ENCODE assay signal across 11 cellular contexts in the genomic region with DNA sequence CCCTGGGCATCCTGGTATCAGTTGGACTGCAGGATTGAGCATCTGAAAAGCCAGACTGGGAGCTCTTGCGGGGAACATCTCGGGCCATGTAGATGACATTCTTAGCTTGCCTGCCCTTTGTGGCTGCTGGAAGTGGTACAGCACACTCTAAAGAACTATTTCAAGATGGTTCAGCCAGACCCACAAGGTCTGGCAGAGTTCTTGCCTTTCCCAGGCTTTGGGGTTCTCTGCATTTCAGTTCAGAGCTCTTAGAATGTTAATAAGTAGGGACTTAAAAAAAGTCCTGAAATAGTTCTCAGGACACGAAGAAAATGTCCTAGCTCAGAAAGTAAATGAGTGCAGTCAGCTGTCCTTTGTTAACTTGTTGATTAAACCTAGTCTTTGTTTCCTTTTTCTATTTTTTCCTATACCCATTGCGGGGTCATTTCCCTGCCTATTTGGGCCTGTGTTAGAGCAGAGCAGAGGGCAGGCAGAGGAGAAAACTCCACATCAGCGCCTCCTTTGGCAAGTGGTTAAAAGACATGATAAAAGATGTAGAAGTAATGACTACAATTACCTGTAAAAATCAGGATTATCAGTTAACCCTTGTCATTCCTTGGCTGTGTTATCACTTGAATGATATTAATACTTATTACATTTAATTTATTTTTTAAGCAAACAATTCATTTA.
A peak's percentile ranks its signal among the peaks of the same experiment; 100 is the strongest.
DNase-seq lines count a peak whose midpoint lies in the region; FAIRE-seq and TF ChIP-seq lines count a peak whose summit lies in the region.
"Had no signal": no experiment of that assay in that cellular context is flagged by ENCODE, and none has a peak within 500 bp of the region (broad histone marks: within the 10 kb centered on the region; RNA-seq: fewer than 3 reads in every experiment).

No MANE protein-coding gene starts in this region.

- H3K9me2 ChIP-seq in MM.1S (replicated peaks; ENCODE audit: insufficient read depth, low read length) (no peaks in the 10 kb centered on the region), neural cell (ENCODE audit: insufficient read depth, low read length) (no peaks in the 10 kb centered on the region)

- H3K36me3 Mint-ChIP-seq in CD4-positive, alpha-beta memory T cell = no peaks in the 10 kb centered on the region

- H3F3A ChIP-seq in MM.1S (ENCODE audit: insufficient read depth, low read length) (no peaks in the 10 kb centered on the region), neural cell (ENCODE audit: insufficient read depth, low read length, poor library complexity, severe bottlenecking) (peaks cover 3% of the 10 kb centered on the region)

- H4K20me1 ChIP-seq in MM.1S (ENCODE audit: insufficient read depth, low read length) = no peaks in the 10 kb centered on the region
- no peaks in the 10 kb centered on the region for H4K20me1 ChIP-seq in neural cell (ENCODE audit: insufficient read depth)

- FAIRE-seq in GM19239 (lab: Jason Lieb, UNC) = no peak

- H3K4me1 Mint-ChIP-seq in CD4-positive, alpha-beta memory T cell = peaks cover 0 to 11% (median 2%) of the 10 kb centered on the region in 4 donors

- CTCF ChIA-PET in CD4-positive, alpha-beta memory T cell (lab: Charles Lee; ENCODE audit: partially characterized antibody) = interaction anchor here (0.9 to 1.6 kb wide), 4 partner anchors 9 to 47 kb away, joined by 3 to 4 read pairs (median 3); no protein-coding TSS in a partner anchor

- H3K4me1 ChIP-seq in MM.1S (ENCODE audit: low read length) = no peaks in the 10 kb centered on the region
- peaks cover 9% of the 10 kb centered on the region for H3K4me1 ChIP-seq in CD4-positive, alpha-beta memory T cell (ENCODE audit: insufficient read depth, low read length)

- no peaks in the 10 kb centered on the region for H3K79me2 ChIP-seq in MM.1S (ENCODE audit: low read length)
- no peaks in the 10 kb centered on the region for H3K79me2 ChIP-seq in neural cell (replicated peaks; ENCODE audit: insufficient read depth, low read length)

- H3K27me3 ChIP-seq in MM.1S (replicated peaks; ENCODE audit: insufficient read depth, low read length) = no peaks in the 10 kb centered on the region
- no peaks in the 10 kb centered on the region for H3K27me3 ChIP-seq in neural cell (ENCODE audit: insufficient read depth, low read depth, low read length)
- H3K27me3 ChIP-seq in CD4-positive, alpha-beta memory T cell (ENCODE audit: insufficient read depth, low read length) = peaks cover 6% of the 10 kb centered on the region

- TF ChIP-seq CTCF in MM.1S (IDR thresholded peaks at IDR 0.05; ENCODE audit: low read length) (0 out of 2 replicates have a peak, but pooled peaks have one; percentile 18), neural cell (IDR thresholded peaks at IDR 0.05; ENCODE audit: poor library complexity, severe bottlenecking) (peak; percentile 38)

- peak; percentile 26 for TF ChIP-seq RAD21 in neural cell (conservative IDR thresholded peaks at IDR 0.05)

- H3K36me3 ChIP-seq in MM.1S (replicated peaks; ENCODE audit: insufficient read depth, low read length) = no peaks in the 10 kb centered on the region
- H3K36me3 ChIP-seq in neural cell (ENCODE audit: insufficient read depth, low read length) = no peaks in the 10 kb centered on the region
- H3K36me3 ChIP-seq in CD4-positive, alpha-beta memory T cell (ENCODE audit: insufficient read depth, low read length) = no peaks in the 10 kb centered on the region

- no peak for TF ChIP-seq EP300 in neural cell (conservative IDR thresholded peaks at IDR 0.05; ENCODE audit: poor library complexity, severe bottlenecking)

- H2AFZ ChIP-seq in MM.1S (ENCODE audit: low read length) = no peak overlapping the region
- H2AFZ ChIP-seq in neural cell (ENCODE audit: low read depth, low read length) = no peak overlapping the region

- H3K4me3 Mint-ChIP-seq in CD4-positive, alpha-beta memory T cell = no peak overlapping the region
- H3K4me3 Mint-ChIP-seq: effector memory CD8-positive, alpha-beta T cell had no signal

- H3K9me3 Mint-ChIP-seq in CD4-positive, alpha-beta memory T cell = peaks cover 0 to 3% (median 0%) of the 10 kb centered on the region in 8 donors
- H3K9me3 Mint-ChIP-seq: effector memory CD8-positive, alpha-beta T cell had no signal

- H3K27me3 Mint-ChIP-seq in CD4-positive, alpha-beta memory T cell = peaks cover 20 to 28% of the 10 kb centered on the region in 2 donors

- H3K4me2 ChIP-seq in MM.1S (ENCODE audit: low read depth, low read length) = no peak overlapping the region
- no peak overlapping the region for H3K4me2 ChIP-seq in neural cell (ENCODE audit: low read length)

- H3K9ac ChIP-seq in MM.1S (ENCODE audit: low read length) (no peak overlapping the region), neural cell (ENCODE audit: low read length) (no peak overlapping the region)

- POLR2A ChIA-PET in CD4-positive, alpha-beta memory T cell (lab: Charles Lee; ENCODE audit: partially characterized antibody) = no interaction called here

- H3K27ac ChIP-seq in MM.1S (ENCODE audit: low read length) (no peak overlapping the region), neural cell (ENCODE audit: low read length) (no peak overlapping the region)
- H3K27ac ChIP-seq in CD4-positive, alpha-beta memory T cell (ENCODE audit: low read depth, low read length) = no peak overlapping the region

- H3K27ac Mint-ChIP-seq in CD4-positive, alpha-beta memory T cell = no peak overlapping the region
- H3K27ac Mint-ChIP-seq: effector memory CD8-positive, alpha-beta T cell had no signal

- intact Hi-C loops in CD4-positive, alpha-beta memory T cell (cut with micrococcal nuclease) = no loop called here

- DNase-seq in ELR (ENCODE audit: low read depth) = peak; percentile 35
- no peak for DNase-seq in MM.1S
- DNase-seq in dermis blood vessel endothelial cell = peak; percentile 55
- no peak for DNase-seq in COLO668 (lab: John Stamatoyannopoulos, UW; ENCODE audit: unreplicated experiment)
- DNase-seq in GM19239 (ENCODE audit: insufficient read length, low spot score) = no peak
- no peak for DNase-seq in NCI-H2107 treated with DMSO at 0.1 percent for 48 hours (lab: John Stamatoyannopoulos, UW; ENCODE audit: unreplicated experiment)
- no peak for DNase-seq in CD4-positive, alpha-beta memory T cell
- DNase-seq: effector memory CD8-positive, alpha-beta T cell; NCI-H2171; stimulated activated CD4-positive, alpha-beta T cell treated with anti-CD3 and anti-CD28 coated beads, Interleukin-12 subunit alpha, Interleukin-12 subunit beta, amount 100 ng/mL, for 4 hours had no signal

- H3K4me3 ChIP-seq in MM.1S (ENCODE audit: low read length) = no peak overlapping the region
- no peak overlapping the region for H3K4me3 ChIP-seq in neural cell (ENCODE audit: low read length)
- no peak overlapping the region for H3K4me3 ChIP-seq in CD4-positive, alpha-beta memory T cell (ENCODE audit: low read length in 2 of 2)

- H3K9me3 ChIP-seq in MM.1S (replicated peaks; ENCODE audit: insufficient read depth, low read length) = no peaks in the 10 kb centered on the region
- H3K9me3 ChIP-seq in neural cell (ENCODE audit: low read length) = no peaks in the 10 kb centered on the region
- no peaks in the 10 kb centered on the region for H3K9me3 ChIP-seq in CD4-positive, alpha-beta memory T cell (ENCODE audit: control insufficient read depth in 1 of 2, low read length in 2 of 2)

TF ChIP-seq in neural cell, 6 proteins besides CTCF, POLR2A, EP300 and RAD21:
- TF ChIP-seq EZH2 (IDR thresholded peaks at IDR 0.05; ENCODE audit: borderline replicate concordance, insufficient read depth, low read length, poor library complexity, severe bottlenecking) (no peak), TAF1 (IDR thresholded peaks at IDR 0.05; ENCODE audit: low read depth) (no peak), SMC3 (conservative IDR thresholded peaks at IDR 0.05; ENCODE audit: poor library complexity) (no peak), POLR2AphosphoS5 (IDR thresholded peaks at IDR 0.05) (no peak), MXI1 (conservative IDR thresholded peaks at IDR 0.05; ENCODE audit: poor library complexity, severe bottlenecking) (no peak)
- TF ChIP-seq, protein P1, sequence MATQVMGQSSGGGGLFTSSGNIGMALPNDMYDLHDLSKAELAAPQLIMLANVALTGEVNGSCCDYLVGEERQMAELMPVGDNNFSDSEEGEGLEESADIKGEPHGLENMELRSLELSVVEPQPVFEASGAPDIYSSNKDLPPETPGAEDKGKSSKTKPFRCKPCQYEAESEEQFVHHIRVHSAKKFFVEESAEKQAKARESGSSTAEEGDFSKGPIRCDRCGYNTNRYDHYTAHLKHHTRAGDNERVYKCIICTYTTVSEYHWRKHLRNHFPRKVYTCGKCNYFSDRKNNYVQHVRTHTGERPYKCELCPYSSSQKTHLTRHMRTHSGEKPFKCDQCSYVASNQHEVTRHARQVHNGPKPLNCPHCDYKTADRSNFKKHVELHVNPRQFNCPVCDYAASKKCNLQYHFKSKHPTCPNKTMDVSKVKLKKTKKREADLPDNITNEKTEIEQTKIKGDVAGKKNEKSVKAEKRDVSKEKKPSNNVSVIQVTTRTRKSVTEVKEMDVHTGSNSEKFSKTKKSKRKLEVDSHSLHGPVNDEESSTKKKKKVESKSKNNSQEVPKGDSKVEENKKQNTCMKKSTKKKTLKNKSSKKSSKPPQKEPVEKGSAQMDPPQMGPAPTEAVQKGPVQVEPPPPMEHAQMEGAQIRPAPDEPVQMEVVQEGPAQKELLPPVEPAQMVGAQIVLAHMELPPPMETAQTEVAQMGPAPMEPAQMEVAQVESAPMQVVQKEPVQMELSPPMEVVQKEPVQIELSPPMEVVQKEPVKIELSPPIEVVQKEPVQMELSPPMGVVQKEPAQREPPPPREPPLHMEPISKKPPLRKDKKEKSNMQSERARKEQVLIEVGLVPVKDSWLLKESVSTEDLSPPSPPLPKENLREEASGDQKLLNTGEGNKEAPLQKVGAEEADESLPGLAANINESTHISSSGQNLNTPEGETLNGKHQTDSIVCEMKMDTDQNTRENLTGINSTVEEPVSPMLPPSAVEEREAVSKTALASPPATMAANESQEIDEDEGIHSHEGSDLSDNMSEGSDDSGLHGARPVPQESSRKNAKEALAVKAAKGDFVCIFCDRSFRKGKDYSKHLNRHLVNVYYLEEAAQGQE (IDR thresholded peaks at IDR 0.05; ENCODE audit: borderline replicate concordance) = no peak

Comparison
In these comparisons a context has a peak if more than half of its experiments do, and no peak if none do; other contexts are left out.
1. DNase-seq: peak in ELR (single experiment) and dermis blood vessel endothelial cell (single experiment); none in MM.1S (single experiment), COLO668 (single experiment), GM19239 (single experiment), NCI-H2107 treated with DMSO at 0.1 percent for 48 hours (single experiment) and CD4-positive, alpha-beta memory T cell (0 of 5).